8 cellular contexts compared by ENCODE assay signal in genomic region chr14:22822619-22823551, GRCh38.
DNase-seq lines count a peak whose midpoint lies in the region; ATAC-seq lines count a peak whose summit lies in the region.

No MANE protein-coding gene starts in this region.

- peaks cover 4% of the 10 kb centered on the region for H3K27me3 ChIP-seq in endocrine pancreas (ENCODE audit: control insufficient read depth, insufficient read depth, low read length)

- peak overlapping the region; percentile 7 for H3K9ac ChIP-seq in endocrine pancreas (ENCODE audit: control insufficient read depth, insufficient read depth, low read length)

- H3K4me3 ChIP-seq in endocrine pancreas (ENCODE audit: control insufficient read depth, insufficient read depth, low read length) = peak overlapping the region; percentile 52

- DNase-seq in DMS153 (lab: John Stamatoyannopoulos, UW) (peak; percentile 28), NCI-H1092 treated with DMSO at 0.1 percent for 48 hours (lab: John Stamatoyannopoulos, UW) (peak; percentile 24), midbrain (lab: John Stamatoyannopoulos, UW) (peak; percentile 86)
- peak; percentile 32 to 58 for DNase-seq in activated CD8-positive, alpha-beta memory T cell treated with anti-CD3 and anti-CD28 coated beads for 1 hour (ENCODE audit: extremely low read depth in 1 of 2, low read depth in 1 of 2)
- DNase-seq in stimulated activated CD8-positive, alpha-beta memory T cell treated with anti-CD3 and anti-CD28 coated beads, Interleukin-2, amount 100 ng/mL, for 1 hour (ENCODE audit: low read depth in 2 of 2) = peak; percentile 37 to 57

- ATAC-seq in GM21717 (IDR thresholded peaks at IDR 0.05; ENCODE audit: unreplicated experiment) = peak; percentile 28
- no peak for ATAC-seq in GM21526 (IDR thresholded peaks at IDR 0.05; ENCODE audit: low FRiP score, unreplicated experiment)

- no peaks in the 10 kb centered on the region for H3K9me3 ChIP-seq in endocrine pancreas (ENCODE audit: control insufficient read depth, low read length)

- H3K36me3 ChIP-seq in endocrine pancreas (ENCODE audit: control insufficient read depth, insufficient read depth, low read length) = no peaks in the 10 kb centered on the region

- H3K4me1 ChIP-seq in endocrine pancreas (ENCODE audit: control insufficient read depth, insufficient read depth, low read length) = no peaks in the 10 kb centered on the region

Comparison
In these comparisons a context has a peak if more than half of its experiments do, and no peak if none do; other contexts are left out.
1. DNase-seq: peak in every context shown above with its lines; median percentile 86 in midbrain; 47 in stimulated activated CD8-positive, alpha-beta memory T cell treated with anti-CD3 and anti-CD28 coated beads, Interleukin-2, amount 100 ng/mL, for 1 hour; 45 in activated CD8-positive, alpha-beta memory T cell treated with anti-CD3 and anti-CD28 coated beads for 1 hour; 28 in DMS153; 24 in NCI-H1092 treated with DMSO at 0.1 percent for 48 hours.